ENCODE assay signal across 8 cellular contexts in genomic region chr14:90759370-90760054, GRCh38. TPM values are rescaled to one million over a fixed set of nuclear protein-coding genes. Genes with fewer than 3 reads are reported as not detected.
DNase-seq lines count a peak whose midpoint lies in the region; ATAC-seq and TF ChIP-seq lines count a peak whose summit lies in the region.

No MANE protein-coding gene starts in this region.

- ATAC-seq in GM19043 (IDR thresholded peaks at IDR 0.05; ENCODE audit: low read depth, unreplicated experiment) (peak; percentile 46), HG03469 (IDR thresholded peaks at IDR 0.05; ENCODE audit: unreplicated experiment) (peak; percentile 36), gastrocnemius medialis (no peak), HG02840 (IDR thresholded peaks at IDR 0.05; ENCODE audit: low FRiP score, unreplicated experiment) (no peak)

- peak; percentile 18 for DNase-seq in dermis blood vessel endothelial cell
- DNase-seq in gastrocnemius medialis = no peak
- DNase-seq in NCI-H1417 treated with DMSO at 0.1 percent for 48 hours (lab: John Stamatoyannopoulos, UW) = no peak
- DNase-seq in NCI-H1436 treated with DMSO at 0.1 percent for 48 hours (lab: John Stamatoyannopoulos, UW) = no peak
- DNase-seq in kidney glomerular epithelial cell (lab: John Stamatoyannopoulos, UW) = no peak

- H3K27ac ChIP-seq in gastrocnemius medialis = peak overlapping the region; percentile 91 to 97 (median 94)

- peaks cover 0 to 2% (median 0%) of the 10 kb centered on the region in 3 donors for H3K9me3 ChIP-seq in gastrocnemius medialis

- intact Hi-C loops in gastrocnemius medialis (cut with DNase I; ENCODE audit: low total_unique reads) = loop anchor here (2.0 to 10.0 kb wide), 10 partner anchors 37 to 802 kb away; partner anchors contain the start of genes PSMC1, RPS6KA5, TDP1 and TTC7B

- H3K36me3 ChIP-seq in gastrocnemius medialis = no peaks in the 10 kb centered on the region

- H3K4me1 ChIP-seq in gastrocnemius medialis = peaks cover 15 to 29% of the 10 kb centered on the region in 2 donors

- H3K4me3 ChIP-seq in gastrocnemius medialis = peak overlapping the region in 2 of 4 donors; percentile 56 to 66

- no peaks in the 10 kb centered on the region for H3K27me3 ChIP-seq in gastrocnemius medialis

- in situ Hi-C loops in gastrocnemius medialis (cut with MboI; ENCODE audit: low sequenced_read_pairs in 4 of 4) = loop anchor here (5.0 to 25.0 kb wide), 8 partner anchors 65 to 797 kb away; partner anchors contain the start of genes EFCAB11 (in 3 of the 4), TDP1 (in 3 of the 4) and CALM1 (in 1 of the 4)

- TF ChIP-seq POLR2A in gastrocnemius medialis (IDR thresholded peaks at IDR 0.05) = no peak

- TF ChIP-seq CTCF in gastrocnemius medialis (IDR thresholded peaks at IDR 0.05 in 4 of 5, conservative IDR thresholded peaks at IDR 0.05 in 1 of 5) = no peak

RNA-seq across cellular contexts. Expression of gene TTC7B, which starts 56.7 kb away (rescaled TPM):
- total RNA-seq in dermis blood vessel endothelial cell (37.1 and 63.3 TPM in 2 replicates), gastrocnemius medialis (10 to 100 TPM; 35.0 to 78.7 (median 36.8) TPM)

Comparison
In these comparisons a context has a peak if more than half of its experiments do, and no peak if none do; other contexts are left out.
1. ATAC-seq: peak in GM19043 (single experiment) and HG03469 (single experiment); none in gastrocnemius medialis (0 of 2) and HG02840 (single experiment).